In genomic region chr15:101498731-101499480, GRCh38 we compare ENCODE assay signal across 22 cellular contexts. TPM values are rescaled to one million over a fixed set of nuclear protein-coding genes. Genes with fewer than 3 reads are reported as not detected.
DNase-seq lines count a peak whose midpoint lies in the region; ATAC-seq and TF ChIP-seq lines count a peak whose summit lies in the region.
"Had no signal": no experiment of that assay in that cellular context is flagged by ENCODE, and none has a peak within 500 bp of the region (broad histone marks: within the 10 kb centered on the region; RNA-seq: fewer than 3 reads in every experiment).

No MANE protein-coding gene starts in this region.

- no peak for ATAC-seq in activated CD8-positive, alpha-beta T cell treated with anti-CD3 and anti-CD28 coated beads, Interleukin-2, amount 10 ng/mL, durations not matched to agents 7 days and 5 days
- ATAC-seq in activated CD8-positive, alpha-beta T cell treated with anti-CD3 and anti-CD28 coated beads for 36 hours = no peak
- ATAC-seq in GM19035 (IDR thresholded peaks at IDR 0.05; ENCODE audit: unreplicated experiment) = no peak
- no peak for ATAC-seq in HG03108 (IDR thresholded peaks at IDR 0.05; ENCODE audit: unreplicated experiment)
- ATAC-seq: activated T-cell treated with anti-CD3 and anti-CD28 coated beads, Interleukin-2, amount 50 U/mL, for 72 hours had no signal

- WGBS in spleen, 5 donors = 70 to 82% (median 74%) methylated on average over 13 of the region's 13 CpGs

- H3K9me3 Mint-ChIP-seq in activated CD8-positive, alpha-beta T cell treated with anti-CD3 and anti-CD28 coated beads, Interleukin-2, amount 10 ng/mL, durations not matched to agents 7 days and 5 days (ENCODE audit: insufficient read depth) = no peaks in the 10 kb centered on the region
- no peaks in the 10 kb centered on the region for H3K9me3 Mint-ChIP-seq in activated CD8-positive, alpha-beta T cell treated with anti-CD3 and anti-CD28 coated beads for 36 hours
- H3K9me3 Mint-ChIP-seq: activated B cell treated with CpG ODN at 0.5 μM for 24 hours; activated CD4-positive, alpha-beta memory T cell treated with anti-CD3 and anti-CD28 coated beads, Interleukin-2, amount 10 ng/mL, durations not matched to agents 7 days and 5 days; activated naive CD4-positive, alpha-beta T cell treated with anti-CD3 and anti-CD28 coated beads, Interleukin-2, amount 10 ng/mL, durations not matched to agents 7 days and 5 days; activated T-cell treated with anti-CD3 and anti-CD28 coated beads, Interleukin-2, amount 50 U/mL, for 72 hours had no signal

- peak overlapping the region in 6 of 8 donors; percentile 41 to 69 (median 51) for H3K27ac ChIP-seq in spleen
- H3K27ac ChIP-seq: ascending aorta, neutrophil, uterus had no signal

- POLR2A ChIA-PET in activated CD8-positive, alpha-beta T cell treated with anti-CD3 and anti-CD28 coated beads, Interleukin-2, amount 10 ng/mL, durations not matched to agents 7 days and 5 days (lab: Charles Lee) = no interaction called here
- POLR2A ChIA-PET in activated CD8-positive, alpha-beta T cell treated with anti-CD3 and anti-CD28 coated beads for 36 hours (lab: Charles Lee) = interaction anchor here (1.3 kb wide), 1 partner anchor 229 kb away, joined by 3 read pairs; no protein-coding TSS in a partner anchor

- H3K4me1 ChIP-seq in spleen = peaks cover 5 to 67% (median 49%) of the 10 kb centered on the region in 6 donors
- H3K4me1 ChIP-seq: ascending aorta, uterus had no signal

- H3K4me3 Mint-ChIP-seq in activated CD8-positive, alpha-beta T cell treated with anti-CD3 and anti-CD28 coated beads, Interleukin-2, amount 10 ng/mL, durations not matched to agents 7 days and 5 days = no peak overlapping the region
- H3K4me3 Mint-ChIP-seq in activated CD8-positive, alpha-beta T cell treated with anti-CD3 and anti-CD28 coated beads for 36 hours = no peak overlapping the region
- H3K4me3 Mint-ChIP-seq: activated B cell treated with CpG ODN at 0.5 μM for 24 hours; activated CD4-positive, alpha-beta memory T cell treated with anti-CD3 and anti-CD28 coated beads, Interleukin-2, amount 10 ng/mL, durations not matched to agents 7 days and 5 days; activated naive CD4-positive, alpha-beta T cell treated with anti-CD3 and anti-CD28 coated beads, Interleukin-2, amount 10 ng/mL, durations not matched to agents 7 days and 5 days; activated T-cell treated with anti-CD3 and anti-CD28 coated beads, Interleukin-2, amount 50 U/mL, for 72 hours had no signal

- peaks cover 40% of the 10 kb centered on the region for H3K27me3 Mint-ChIP-seq in activated CD8-positive, alpha-beta T cell treated with anti-CD3 and anti-CD28 coated beads, Interleukin-2, amount 10 ng/mL, durations not matched to agents 7 days and 5 days (ENCODE audit: low read depth)
- peaks cover 41% of the 10 kb centered on the region for H3K27me3 Mint-ChIP-seq in activated CD8-positive, alpha-beta T cell treated with anti-CD3 and anti-CD28 coated beads for 36 hours

- no peak overlapping the region for H3K27ac Mint-ChIP-seq in activated CD8-positive, alpha-beta T cell treated with anti-CD3 and anti-CD28 coated beads, Interleukin-2, amount 10 ng/mL, durations not matched to agents 7 days and 5 days
- H3K27ac Mint-ChIP-seq in activated CD8-positive, alpha-beta T cell treated with anti-CD3 and anti-CD28 coated beads for 36 hours = no peak overlapping the region
- H3K27ac Mint-ChIP-seq: activated B cell treated with CpG ODN at 0.5 μM for 24 hours; activated CD4-positive, alpha-beta memory T cell treated with anti-CD3 and anti-CD28 coated beads, Interleukin-2, amount 10 ng/mL, durations not matched to agents 7 days and 5 days; activated naive CD4-positive, alpha-beta T cell treated with anti-CD3 and anti-CD28 coated beads, Interleukin-2, amount 10 ng/mL, durations not matched to agents 7 days and 5 days; activated T-cell treated with anti-CD3 and anti-CD28 coated beads, Interleukin-2, amount 50 U/mL, for 72 hours had no signal

- intact Hi-C loops in activated CD8-positive, alpha-beta T cell treated with anti-CD3 and anti-CD28 coated beads for 36 hours (cut with micrococcal nuclease) = loop anchor here (10.0 kb wide), 1 partner anchor 174 kb away; no protein-coding TSS in a partner anchor
- intact Hi-C loops in spleen (cut with DNase I; ENCODE audit: low total_unique reads) = no loop called here

- TF ChIP-seq CTCF in activated CD8-positive, alpha-beta T cell treated with anti-CD3 and anti-CD28 coated beads for 36 hours (IDR thresholded peaks at IDR 0.05) = no peak
- TF ChIP-seq CTCF in LNCaP clone FGC (IDR thresholded peaks at IDR 0.05; ENCODE audit: control insufficient read depth, extremely low read depth, insufficient read depth) (no peak), spleen (IDR thresholded peaks at IDR 0.05 in 8 of 11, conservative IDR thresholded peaks at IDR 0.05 in 3 of 11) (no peak)

- no peak for TF ChIP-seq POLR2A in spleen (IDR thresholded peaks at IDR 0.05)

- peak; percentile 17 for DNase-seq in activated CD8-positive, alpha-beta T cell treated with anti-CD3 and anti-CD28 coated beads, Interleukin-2, amount 10 ng/mL, durations not matched to agents 7 days and 5 days
- DNase-seq in activated CD8-positive, alpha-beta T cell treated with anti-CD3 and anti-CD28 coated beads for 36 hours = no peak
- DNase-seq in LNCaP clone FGC (ENCODE audit: low read depth) = peak; percentile 41
- DNase-seq in islet precursor cell = peak; percentile 46
- DNase-seq in spleen = no peak
- DNase-seq in activated CD4-positive, alpha-beta T cell treated with anti-CD3 and anti-CD28 coated beads for 48 hours = no peak
- DNase-seq: activated B cell treated with CpG ODN at 0.5 μM for 24 hours; activated CD4-positive, alpha-beta memory T cell treated with anti-CD3 and anti-CD28 coated beads, Interleukin-2, amount 10 ng/mL, durations not matched to agents 7 days and 5 days; activated naive CD4-positive, alpha-beta T cell treated with anti-CD3 and anti-CD28 coated beads, Interleukin-2, amount 10 ng/mL, durations not matched to agents 7 days and 5 days; activated T-cell treated with anti-CD3 and anti-CD28 coated beads, Interleukin-2, amount 50 U/mL, for 72 hours; cerebellar nuclear complex; effector memory CD4-positive, alpha-beta T cell; NCI-H1105 treated with DMSO at 0.1 percent for 48 hours; NCI-H524; stimulated activated CD8-positive, alpha-beta memory T cell treated with anti-CD3 and anti-CD28 coated beads, Interleukin-4, amount 100 ng/mL, for 48 hours; T-helper 9 cell; uterus had no signal

- no peaks in the 10 kb centered on the region for H3K9me3 ChIP-seq in spleen
- H3K9me3 ChIP-seq: ascending aorta, neutrophil, uterus had no signal

- peaks cover 0 to 66% (median 0%) of the 10 kb centered on the region in 7 donors for H3K27me3 ChIP-seq in spleen (replicated peaks in 1 of 7)

- peaks cover 25% of the 10 kb centered on the region for H3K4me1 Mint-ChIP-seq in activated CD8-positive, alpha-beta T cell treated with anti-CD3 and anti-CD28 coated beads, Interleukin-2, amount 10 ng/mL, durations not matched to agents 7 days and 5 days (ENCODE audit: low read depth)
- H3K4me1 Mint-ChIP-seq in activated CD8-positive, alpha-beta T cell treated with anti-CD3 and anti-CD28 coated beads for 36 hours (ENCODE audit: low read depth) = peaks cover 27% of the 10 kb centered on the region

- H3K36me3 ChIP-seq in spleen = no peaks in the 10 kb centered on the region
- H3K36me3 ChIP-seq: ascending aorta, neutrophil, uterus had no signal

- CTCF ChIA-PET in activated CD8-positive, alpha-beta T cell treated with anti-CD3 and anti-CD28 coated beads, Interleukin-2, amount 10 ng/mL, durations not matched to agents 7 days and 5 days (lab: Charles Lee) = no interaction called here
- CTCF ChIA-PET in activated CD8-positive, alpha-beta T cell treated with anti-CD3 and anti-CD28 coated beads for 36 hours (lab: Charles Lee) = interaction anchor here (1.1 to 1.2 kb wide), 2 partner anchors 142 to 178 kb away, joined by 3 read pairs; no protein-coding TSS in a partner anchor

- no peaks in the 10 kb centered on the region for H3K36me3 Mint-ChIP-seq in activated CD8-positive, alpha-beta T cell treated with anti-CD3 and anti-CD28 coated beads, Interleukin-2, amount 10 ng/mL, durations not matched to agents 7 days and 5 days (ENCODE audit: low read depth)
- H3K36me3 Mint-ChIP-seq in activated CD8-positive, alpha-beta T cell treated with anti-CD3 and anti-CD28 coated beads for 36 hours (ENCODE audit: low read depth) = no peaks in the 10 kb centered on the region
- H3K36me3 Mint-ChIP-seq: activated naive CD4-positive, alpha-beta T cell treated with anti-CD3 and anti-CD28 coated beads, Interleukin-2, amount 10 ng/mL, durations not matched to agents 7 days and 5 days had no signal

- H3K4me3 ChIP-seq in LNCaP clone FGC (ENCODE audit: low read depth, low read length) (no peak overlapping the region), spleen (no peak overlapping the region)
- H3K4me3 ChIP-seq: ascending aorta, uterus had no signal

RNA-seq across cellular contexts. Expression of gene PCSK6, which starts 9.4 kb away (rescaled TPM):
- total RNA-seq in activated CD8-positive, alpha-beta T cell treated with anti-CD3 and anti-CD28 coated beads, Interleukin-2, amount 10 ng/mL, durations not matched to agents 7 days and 5 days = under 1 TPM; 0.68 to 0.76 TPM
- 1 to 10 TPM; 2.7 to 3.0 TPM for total RNA-seq in activated CD8-positive, alpha-beta T cell treated with anti-CD3 and anti-CD28 coated beads for 36 hours
- 100 to 1,000 TPM; 167 to 403 (median 304) TPM for total RNA-seq in spleen
- 10 to 100 TPM in 2 of 3 donors, 1 to 10 TPM in 1; 10.0 to 39.8 (median 21.7) TPM for polyA plus RNA-seq in spleen
- total RNA-seq: H4 had no signal

Comparison
In these comparisons a context has a peak if more than half of its experiments do, and no peak if none do; other contexts are left out.
1. DNase-seq: peak in activated CD8-positive, alpha-beta T cell treated with anti-CD3 and anti-CD28 coated beads, Interleukin-2, amount 10 ng/mL, durations not matched to agents 7 days and 5 days (single experiment), LNCaP clone FGC (single experiment) and islet precursor cell (single experiment); none in activated CD8-positive, alpha-beta T cell treated with anti-CD3 and anti-CD28 coated beads for 36 hours (single experiment), spleen (single experiment) and activated CD4-positive, alpha-beta T cell treated with anti-CD3 and anti-CD28 coated beads for 48 hours (single experiment).
2. RNA of gene PCSK6, which starts 9.4 kb away (total RNA-seq): 167 to 403 TPM in spleen; 2.7 to 3.0 TPM in activated CD8-positive, alpha-beta T cell treated with anti-CD3 and anti-CD28 coated beads for 36 hours and 0.68 to 0.76 TPM in activated CD8-positive, alpha-beta T cell treated with anti-CD3 and anti-CD28 coated beads, Interleukin-2, amount 10 ng/mL, durations not matched to agents 7 days and 5 days; every median in the first group is over 10 times any median in the second.